Comparison of ENCODE assay signal across 8 cellular contexts in genomic region chr12:124321040-124321481, GRCh38. TPM values are rescaled to one million over a fixed set of nuclear protein-coding genes. Genes with fewer than 3 reads are reported as not detected.
DNase-seq lines count a peak whose midpoint lies in the region; ATAC-seq and TF ChIP-seq lines count a peak whose summit lies in the region.

No MANE protein-coding gene starts in this region.

- no peak overlapping the region for H3K4me3 Mint-ChIP-seq in H9
- no peak overlapping the region for H3K4me3 Mint-ChIP-seq in naive thymus-derived CD4-positive, alpha-beta T cell
- H3K4me3 Mint-ChIP-seq in stimulated activated memory B cell treated with anti-CD40 and anti-IgM and Interleukin-4, amounts not matched to agents 10 μg/mL and 1 μg/mL and 100 μg/mL, for 72 hours, result no peak overlapping the region

- no peak overlapping the region for H3K56ac ChIP-seq in H9 (ENCODE audit: insufficient read length, low read depth, low read length)

- no peak overlapping the region for H2BK20ac ChIP-seq in H9 (ENCODE audit: low read depth, low read length, poor library complexity, severe bottlenecking)

- no peak overlapping the region for H2BK120ac ChIP-seq in H9 (ENCODE audit: low read depth, low read length, poor library complexity, severe bottlenecking)

- peaks cover 23 to 34% (median 24%) of the 10 kb centered on the region in 3 experiments for H3K36me3 Mint-ChIP-seq in H9 (ENCODE audit: insufficient read depth in 1 of 3, low read depth in 3 of 3)
- peaks cover 4 to 27% (median 19%) of the 10 kb centered on the region in 5 donors for H3K36me3 Mint-ChIP-seq in naive thymus-derived CD4-positive, alpha-beta T cell
- H3K36me3 Mint-ChIP-seq in stimulated activated memory B cell treated with anti-CD40 and anti-IgM and Interleukin-4, amounts not matched to agents 10 μg/mL and 1 μg/mL and 100 μg/mL, for 72 hours, result peaks cover 25% of the 10 kb centered on the region

- no peak overlapping the region for H2AK5ac ChIP-seq in H9 (ENCODE audit: insufficient read length, low read length)

- H3K4ac ChIP-seq in H9 (ENCODE audit: low read depth, low read length), result no peak overlapping the region

- H3K23me2 ChIP-seq in H9 (ENCODE audit: insufficient read length, low read depth, low read length, poor library complexity, severe bottlenecking), result no peaks in the 10 kb centered on the region

- H2BK12ac ChIP-seq in H9 (ENCODE audit: insufficient read length, low read depth, low read length), result no peak overlapping the region

- H3K4me2 ChIP-seq in H9 (ENCODE audit: insufficient read depth, insufficient read length, low read length), result no peak overlapping the region

- no peak overlapping the region for H4K5ac ChIP-seq in H9 (ENCODE audit: insufficient read length, low read depth, low read length)

- CTCF ChIA-PET in naive thymus-derived CD4-positive, alpha-beta T cell (lab: Charles Lee), result no interaction called here

- H4K91ac ChIP-seq in H9 (ENCODE audit: insufficient read length, low read depth, low read length), result no peak overlapping the region

- no peaks in the 10 kb centered on the region for H3K79me1 ChIP-seq in H9 (ENCODE audit: insufficient read depth, low read depth, low read length, poor library complexity, severe bottlenecking)

- H3K27me3 ChIP-seq in H9 (ENCODE audit: insufficient read depth, low read length), result no peaks in the 10 kb centered on the region
- H3K27me3 ChIP-seq in naive thymus-derived CD4-positive, alpha-beta T cell (ENCODE audit: control insufficient read depth in 2 of 2, insufficient read depth in 2 of 2, low read length in 2 of 2), result no peaks in the 10 kb centered on the region

- no peak overlapping the region for H4K8ac ChIP-seq in H9 (replicated peaks; ENCODE audit: insufficient read length, low read depth, low read length)

- H3K4me1 ChIP-seq in H9 (ENCODE audit: insufficient read depth, low read length), result peaks cover 3% of the 10 kb centered on the region; the same call in 1 of the 2 replicates
- no peaks in the 10 kb centered on the region for H3K4me1 ChIP-seq in naive thymus-derived CD4-positive, alpha-beta T cell (ENCODE audit: control insufficient read depth in 2 of 2, insufficient read depth in 2 of 2, low read length in 2 of 2)

- intact Hi-C loops in naive thymus-derived CD4-positive, alpha-beta T cell (cut with micrococcal nuclease), result loop anchor here (1.0 kb wide), 1 partner anchor 285 kb away; no protein-coding TSS in a partner anchor

- H3K23ac ChIP-seq in H9 (ENCODE audit: insufficient read length, low read depth, low read length), result no peak overlapping the region

- TF ChIP-seq CTCF in H9 (conservative IDR thresholded peaks at IDR 0.05) (peak; percentile 98), epithelial cell of esophagus (IDR thresholded peaks at IDR 0.05; ENCODE audit: insufficient read depth, low read depth, low read length, missing control alignments) (peak; percentile 91)

- H3K9me3 Mint-ChIP-seq in H9, result peaks cover 15 to 19% of the 10 kb centered on the region in 2 experiments
- peaks cover 0 to 19% (median 12%) of the 10 kb centered on the region in 11 donors for H3K9me3 Mint-ChIP-seq in naive thymus-derived CD4-positive, alpha-beta T cell
- peaks cover 10% of the 10 kb centered on the region for H3K9me3 Mint-ChIP-seq in stimulated activated memory B cell treated with anti-CD40 and anti-IgM and Interleukin-4, amounts not matched to agents 10 μg/mL and 1 μg/mL and 100 μg/mL, for 72 hours

- H3K27me3 Mint-ChIP-seq in H9 (ENCODE audit: low read depth), result peaks cover 27% of the 10 kb centered on the region
- no peaks in the 10 kb centered on the region for H3K27me3 Mint-ChIP-seq in naive thymus-derived CD4-positive, alpha-beta T cell
- H3K27me3 Mint-ChIP-seq in stimulated activated memory B cell treated with anti-CD40 and anti-IgM and Interleukin-4, amounts not matched to agents 10 μg/mL and 1 μg/mL and 100 μg/mL, for 72 hours, result peaks cover 5% of the 10 kb centered on the region

- DNase-seq in GDM1 (lab: John Stamatoyannopoulos, UW) (peak; percentile 40), H9 (peak; percentile 85), NCI-H345 treated with DMSO at 0.1 percent for 48 hours (lab: John Stamatoyannopoulos, UW; ENCODE audit: unreplicated experiment) (peak; percentile 11), epithelial cell of esophagus (ENCODE audit: low read depth) (peak; percentile 59), DMS153 treated with DMSO at 0.1 percent for 48 hours (lab: John Stamatoyannopoulos, UW; ENCODE audit: unreplicated experiment) (no peak)
- DNase-seq in activated CD8-positive, alpha-beta memory T cell treated with anti-CD3 and anti-CD28 coated beads, Interleukin-2, amount 50 U/mL, for 4 hours, result peak; percentile 67
- peak; percentile 11 to 78 (median 39) for DNase-seq in naive thymus-derived CD4-positive, alpha-beta T cell

- H3K27ac Mint-ChIP-seq in H9, result 0 out of 7 replicates have a peak overlapping the region, but pooled peaks of 1 of the 3 experiments have one; percentile 18
- H3K27ac Mint-ChIP-seq in naive thymus-derived CD4-positive, alpha-beta T cell, result no peak overlapping the region
- no peak overlapping the region for H3K27ac Mint-ChIP-seq in stimulated activated memory B cell treated with anti-CD40 and anti-IgM and Interleukin-4, amounts not matched to agents 10 μg/mL and 1 μg/mL and 100 μg/mL, for 72 hours

- peaks cover 0 to 26% (median 8%) of the 10 kb centered on the region in 3 experiments for H3K36me3 ChIP-seq in naive thymus-derived CD4-positive, alpha-beta T cell (ENCODE audit: control insufficient read depth in 2 of 3, insufficient read depth in 3 of 3, low read length in 3 of 3)

- H4K20me1 ChIP-seq in H9 (ENCODE audit: control insufficient read depth, insufficient read depth, insufficient read length), result no peaks in the 10 kb centered on the region

- POLR2A ChIA-PET in naive thymus-derived CD4-positive, alpha-beta T cell (lab: Charles Lee), result no interaction called here

- no peak overlapping the region for H2BK15ac ChIP-seq in H9 (ENCODE audit: low read depth, low read length)

- no peak overlapping the region for H2AFZ ChIP-seq in H9 (ENCODE audit: low read length)

- no peak overlapping the region for H2BK5ac ChIP-seq in H9 (ENCODE audit: insufficient read length, low read length)

- H3T11ph ChIP-seq in H9 (ENCODE audit: low read length), result no peak overlapping the region

- H3K4me3 ChIP-seq in epithelial cell of esophagus (ENCODE audit: low read length), result no peak overlapping the region
- H3K4me3 ChIP-seq in naive thymus-derived CD4-positive, alpha-beta T cell (ENCODE audit: low read length), result no peak overlapping the region

- H3K4me1 Mint-ChIP-seq in H9, result peaks cover 31 to 36% of the 10 kb centered on the region in 2 experiments
- peaks cover 0 to 2% (median 0%) of the 10 kb centered on the region in 7 donors for H3K4me1 Mint-ChIP-seq in naive thymus-derived CD4-positive, alpha-beta T cell
- no peaks in the 10 kb centered on the region for H3K4me1 Mint-ChIP-seq in stimulated activated memory B cell treated with anti-CD40 and anti-IgM and Interleukin-4, amounts not matched to agents 10 μg/mL and 1 μg/mL and 100 μg/mL, for 72 hours

- H3K18ac ChIP-seq in H9 (ENCODE audit: insufficient read length, low read depth, low read length), result no peak overlapping the region

- ATAC-seq in naive thymus-derived CD4-positive, alpha-beta T cell, result peak; percentile 82
- ATAC-seq in stimulated activated memory B cell treated with anti-CD40 and anti-IgM and Interleukin-4, amounts not matched to agents 10 μg/mL and 1 μg/mL and 100 μg/mL, for 72 hours, result peak; percentile 73

- H3K9me3 ChIP-seq in H9 (ENCODE audit: control insufficient read depth, low read depth, low read length), result peaks cover 17% of the 10 kb centered on the region
- peaks cover 6 to 22% (median 9%) of the 10 kb centered on the region in 3 experiments for H3K9me3 ChIP-seq in naive thymus-derived CD4-positive, alpha-beta T cell (ENCODE audit: control insufficient read depth in 2 of 3, low read length in 3 of 3)

- WGBS in H9 (ENCODE audit: extremely low coverage, insufficient read length, low lambda C conversion rate), result no CpG with 5 or more reads among the region's 6 CpGs

- H3K9ac ChIP-seq in H9 (ENCODE audit: extremely low read depth, insufficient read length, low read length), result no peak overlapping the region

- no peaks in the 10 kb centered on the region for H3K79me2 ChIP-seq in H9 (ENCODE audit: insufficient read depth, low read length)

- no peak overlapping the region for H3K27ac ChIP-seq in H9 (ENCODE audit: insufficient read length, low read depth, low read length)
- no peak overlapping the region for H3K27ac ChIP-seq in naive thymus-derived CD4-positive, alpha-beta T cell (ENCODE audit: low read depth, low read length)

- no peak overlapping the region for H3K14ac ChIP-seq in H9 (ENCODE audit: insufficient read depth, low read length)

RNA-seq across cellular contexts. Expression of gene RFLNA, which starts 26.2 kb away (rescaled TPM):
- total RNA-seq in H9 (2021), result 9.7 and 10.6 TPM in 2 replicates
- not detected for total RNA-seq in naive thymus-derived CD4-positive, alpha-beta T cell
- under 1 TPM in 1 of 2 donors, not detected in 1; 0.09 TPM for polyA plus RNA-seq in naive thymus-derived CD4-positive, alpha-beta T cell

Comparison
In these comparisons a context has a peak if more than half of its experiments do, and no peak if none do; other contexts are left out.
1. RNA of gene RFLNA, which starts 26.2 kb away (total RNA-seq): 9.7 to 10.6 TPM in H9; not detected in naive thymus-derived CD4-positive, alpha-beta T cell; every median in the first group is over 10 times any median in the second.